ENCODE assay signal across 1 cellular context in genomic region chr5:67354051-67354450, GRCh38.
TF ChIP-seq lines count a peak whose summit lies in the region.

No MANE protein-coding gene starts in this region.

TF ChIP-seq in GM23338, 12 proteins besides CTCF, POLR2A, EP300 and RAD21:
- TF ChIP-seq ZNF462 (CRISPR knock-in tag; IDR thresholded peaks at IDR 0.05), result no peak
- no peak for TF ChIP-seq REST (IDR thresholded peaks at IDR 0.05; ENCODE audit: unreplicated experiment)
- no peak for TF ChIP-seq ZNF331 (CRISPR knock-in tag; IDR thresholded peaks at IDR 0.05; ENCODE audit: low read depth)
- TF ChIP-seq POLR2AphosphoS5 (IDR thresholded peaks at IDR 0.05; ENCODE audit: low read depth), result no peak
- TF ChIP-seq ETS1 (IDR thresholded peaks at IDR 0.05), result no peak
- no peak for TF ChIP-seq EZH2 (IDR thresholded peaks at IDR 0.05; ENCODE audit: low read depth, unreplicated experiment)
- TF ChIP-seq ZNF114 (CRISPR knock-in tag; IDR thresholded peaks at IDR 0.05), result no peak
- TF ChIP-seq EZH2phosphoT487 (IDR thresholded peaks at IDR 0.05; ENCODE audit: unreplicated experiment), result no peak
- no peak for TF ChIP-seq JUNB (IDR thresholded peaks at IDR 0.05; ENCODE audit: unreplicated experiment)
- TF ChIP-seq NANOG (IDR thresholded peaks at IDR 0.05; ENCODE audit: borderline replicate concordance), result no peak
